26 cellular contexts compared by ENCODE assay signal in genomic region chr7:142228681-142229080, GRCh38. TPM values are rescaled to one million over a fixed set of nuclear protein-coding genes. Genes with fewer than 3 reads are reported as not detected.
A peak's percentile ranks its signal among the peaks of the same experiment; 100 is the strongest.
DNase-seq lines count a peak whose midpoint lies in the region; ATAC-seq, FAIRE-seq and TF ChIP-seq lines count a peak whose summit lies in the region.
"Had no signal": no experiment of that assay in that cellular context is flagged by ENCODE, and none has a peak within 500 bp of the region (broad histone marks: within the 10 kb centered on the region; RNA-seq: fewer than 3 reads in every experiment).

No MANE protein-coding gene starts in this region.

- H3K18ac ChIP-seq in mesendoderm (ENCODE audit: low read length): no peak overlapping the region

- no peaks in the 10 kb centered on the region for H3K9me3 ChIP-seq in K562 (replicated peaks; ENCODE audit: control insufficient read depth, insufficient read depth, low read depth, low read length)
- H3K9me3 ChIP-seq: A549; BE2C; BLaER1 treated with 17β-estradiol and CSF1 and Interleukin-3, amounts not matched to agents 10 nM and 100 nM; HAP-1 had no signal

- TF ChIP-seq CTCF in K562 (IDR thresholded peaks at IDR 0.05 in 2 of 3, conservative IDR thresholded peaks at IDR 0.05 in 1 of 3; ENCODE audit: insufficient read depth in 2 of 3, low read depth in 1 of 3, low read length in 3 of 3): no peak

- H2BK15ac ChIP-seq in mesendoderm (replicated peaks; ENCODE audit: low read depth): no peak overlapping the region

- H2AK5ac ChIP-seq in mesendoderm (ENCODE audit: low read length): no peak overlapping the region

- H2AFZ ChIP-seq in K562 (ENCODE audit: low read depth, low read length): no peak overlapping the region

- TF ChIP-seq POLR2A in K562 (conservative IDR thresholded peaks at IDR 0.05): no peak

- H3K9ac ChIP-seq in K562 (ENCODE audit: insufficient read depth in 1 of 2, low read depth in 2 of 2, low read length in 2 of 2) (no peak overlapping the region), mesendoderm (ENCODE audit: low read length) (no peak overlapping the region)
- H3K9ac ChIP-seq: BLaER1 treated with 17β-estradiol and CSF1 and Interleukin-3, amounts not matched to agents 10 nM and 100 nM had no signal

- H4K8ac ChIP-seq in mesendoderm (ENCODE audit: low read depth, low read length): no peak overlapping the region

- H3K36me3 ChIP-seq in K562 (ENCODE audit: control insufficient read depth, insufficient read depth, low read length) (no peaks in the 10 kb centered on the region), mesendoderm (ENCODE audit: control insufficient read depth, insufficient read depth, low read length) (no peaks in the 10 kb centered on the region)
- H3K36me3 ChIP-seq: BE2C; BLaER1 treated with 17β-estradiol and CSF1 and Interleukin-3, amounts not matched to agents 10 nM and 100 nM; HAP-1 had no signal

- intact Hi-C loops in K562 (cut with micrococcal nuclease): no loop called here

- H2BK5ac ChIP-seq in mesendoderm (ENCODE audit: low read length): no peak overlapping the region

- DNase-seq in NCI-H748 (lab: John Stamatoyannopoulos, UW; ENCODE audit: unreplicated experiment) (peak; percentile 11), NCI-H748 treated with DMSO at 0.1 percent for 48 hours (lab: John Stamatoyannopoulos, UW) (no peak), K562 (ENCODE audit: extremely low read depth in 1 of 4, low spot score in 3 of 4) (no peak), mesendoderm (peak; percentile 59), NCI-H345 (lab: John Stamatoyannopoulos, UW) (no peak)
- DNase-seq in stimulated activated CD4-positive, alpha-beta T cell treated with anti-CD3 and anti-CD28 coated beads, Interleukin-2, amount 100 ng/mL, for 24 hours: no peak
- DNase-seq: 8988T; ACHN; AML-193; BE2C; CD4-positive, alpha-beta T cell; CD8-positive, alpha-beta memory T cell; DMS 273 treated with DMSO at 0.1 percent for 48 hours; DMS79; EL; GDM1; GOT3; HFFc6 had no signal

- H3K27me3 ChIP-seq in K562 (ENCODE audit: control insufficient read depth in 2 of 2, insufficient read depth in 2 of 2, low read length in 2 of 2) (no peaks in the 10 kb centered on the region), mesendoderm (ENCODE audit: insufficient read depth, low read length, poor library complexity) (no peaks in the 10 kb centered on the region)
- H3K27me3 ChIP-seq: BE2C; BLaER1 treated with 17β-estradiol and CSF1 and Interleukin-3, amounts not matched to agents 10 nM and 100 nM had no signal

- no peak for TF ChIP-seq EP300 in K562 (IDR thresholded peaks at IDR 0.05; ENCODE audit: low read length)

- POLR2A ChIA-PET in K562 (lab: Yijun Ruan, JAX): no interaction called here

- no peak overlapping the region for H3K23ac ChIP-seq in mesendoderm (ENCODE audit: low read length)

- H3K79me1 ChIP-seq in mesendoderm (ENCODE audit: low read length): no peaks in the 10 kb centered on the region

- no peaks in the 10 kb centered on the region for H3K4me1 ChIP-seq in K562 (replicated peaks in 1 of 2; ENCODE audit: control insufficient read depth in 2 of 2, insufficient read depth in 2 of 2, low read length in 2 of 2)
- no peaks in the 10 kb centered on the region for H3K4me1 ChIP-seq in mesendoderm (ENCODE audit: control insufficient read depth, low read depth, low read length)
- H3K4me1 ChIP-seq: A549; BE2C; BLaER1 treated with 17β-estradiol and CSF1 and Interleukin-3, amounts not matched to agents 10 nM and 100 nM; HAP-1 had no signal

- no peak for TF ChIP-seq RAD21 in K562 (CRISPR knock-in tag; conservative IDR thresholded peaks at IDR 0.05 in 1 of 2, IDR thresholded peaks at IDR 0.05 in 1 of 2)

- H3K79me2 ChIP-seq in K562 (ENCODE audit: control insufficient read depth, insufficient read depth, low read length): no peaks in the 10 kb centered on the region
- no peaks in the 10 kb centered on the region for H3K79me2 ChIP-seq in mesendoderm (ENCODE audit: control insufficient read depth, insufficient read depth, low read length)

- no peak for ATAC-seq in K562
- ATAC-seq: A549, GM12878 had no signal

- H3K56ac ChIP-seq in mesendoderm (ENCODE audit: low read length): no peak overlapping the region

- no peak overlapping the region for H3K4me3 ChIP-seq in K562
- no peak overlapping the region for H3K4me3 ChIP-seq in mesendoderm (ENCODE audit: low read length)
- H3K4me3 ChIP-seq: A549; BLaER1 treated with 17β-estradiol and CSF1 and Interleukin-3, amounts not matched to agents 10 nM and 100 nM; GM12878; HAP-1 had no signal

- H3K4me2 ChIP-seq in K562 (ENCODE audit: insufficient read depth, low read length) (no peak overlapping the region), mesendoderm (ENCODE audit: low read length) (no peak overlapping the region)
- H3K4me2 ChIP-seq: A549; BLaER1 treated with 17β-estradiol and CSF1 and Interleukin-3, amounts not matched to agents 10 nM and 100 nM had no signal

- H4K5ac ChIP-seq in mesendoderm (ENCODE audit: low read length): no peak overlapping the region

- BruUV-seq in K562 (replicated peaks; lab: Mats Ljungman, UMichigan): no TSS peak

- no peak overlapping the region for H3K4ac ChIP-seq in mesendoderm (ENCODE audit: low read depth, low read length)

- no peaks in the 10 kb centered on the region for H3K9me1 ChIP-seq in K562 (ENCODE audit: control insufficient read depth, insufficient read depth, low read length)

- H3K27ac ChIP-seq in K562 (ENCODE audit: extremely low read depth, low read depth, low read length) (no peak overlapping the region), mesendoderm (ENCODE audit: low read depth, low read length) (no peak overlapping the region)
- H3K27ac ChIP-seq: A549; BLaER1 treated with 17β-estradiol and CSF1 and Interleukin-3, amounts not matched to agents 10 nM and 100 nM had no signal

- 0% methylated on average over 1 of the region's 1 CpG for WGBS in K562 (ENCODE audit: insufficient coverage, low coverage, missing lambda C conversion rate)
- no CpG with 5 or more reads among the region's 1 CpG for WGBS in mesendoderm (ENCODE audit: extremely low coverage, insufficient coverage, low lambda C conversion rate)

- FAIRE-seq in K562 (lab: Jason Lieb, UNC): no peak
- FAIRE-seq: A549, D721Med, GM12878, GM19239, H54 had no signal

- in situ Hi-C loops in K562 (cut with MboI): no loop called here

- CTCF ChIA-PET in K562 (lab: Yijun Ruan, JAX; ENCODE audit: low intra/inter-chr PET ratio): no interaction called here

- H4K20me1 ChIP-seq in K562 (replicated peaks; ENCODE audit: control insufficient read depth, insufficient read depth, low read length): no peaks in the 10 kb centered on the region
- H4K20me1 ChIP-seq: BLaER1 treated with 17β-estradiol and CSF1 and Interleukin-3, amounts not matched to agents 10 nM and 100 nM had no signal

- no peak overlapping the region for H2BK120ac ChIP-seq in mesendoderm (ENCODE audit: low read depth, low read length)

TF ChIP-seq in K562, 482 proteins besides CTCF, POLR2A, EP300 and RAD21:
- TF ChIP-seq RFX1 (IDR thresholded peaks at IDR 0.05) (peak; percentile 48), ZNF175 (CRISPR knock-in tag; IDR thresholded peaks at IDR 0.05; ENCODE audit: low read depth) (no peak)
TF ChIP-seq in K562: peak in this region for 1.

RNA-seq across cellular contexts. Expression of gene PRSS58, which starts 29.2 kb away (rescaled TPM):
- total RNA-seq in K562 (2011; cell fraction: chromatin; rRNA removed; ENCODE audit: low replicate concordance): not detected in 2 replicates
- total RNA-seq in K562 (2011; cell fraction: nucleolus; rRNA removed): not detected in 2 replicates
- total RNA-seq in K562 (2011; cell fraction: nucleoplasm; rRNA removed): not detected in 2 replicates
- total RNA-seq in K562 (2014; rRNA removed) (not detected in 2 replicates), K562 (2014; rRNA removed; fragmentation: Illumina TruSeq; extraction: Trizol) (not detected in 2 replicates), K562 (2015; rRNA removed; fragmentation: Illumina TruSeq; extraction: Trizol) (not detected in 2 replicates), K562 (2021) (not detected in 2 replicates)
- polyA plus RNA-seq in K562 (2011; rRNA removed) (not detected in 2 replicates), K562 (2014; fragmentation: Illumina TruSeq; extraction: Trizol) (not detected in 2 replicates), K562 (2014; fragmentation: Nextera tagmentation; extraction: Ambion mirVana) (not detected), K562 (2014; rRNA removed) (not detected in 2 replicates)
- not detected in 2 replicates for polyA plus RNA-seq in K562 (2011; cell fraction: cytosol; rRNA removed)
- not detected in 2 replicates for polyA plus RNA-seq in K562 (2011; cell fraction: nucleus; rRNA removed)
- not detected in 2 replicates for polyA plus RNA-seq in K562 (2012)
- polyA minus RNA-seq in K562 (2011; rRNA and poly(A)+ RNA removed): not detected in 2 replicates
- polyA minus RNA-seq in K562 (2011; cell fraction: cytosol; rRNA and poly(A)+ RNA removed): not detected in 2 replicates
- not detected in 2 replicates for polyA minus RNA-seq in K562 (2011; cell fraction: nucleus; rRNA and poly(A)+ RNA removed)
- not detected for polyA plus RNA-seq in mesendoderm (2013, experiment 1 of 2)
- polyA plus RNA-seq in mesendoderm (2013, experiment 2 of 2): not detected
- total RNA-seq: CD4-positive, alpha-beta T cell; CD8-positive, alpha-beta memory T cell; GM12878; HFFc6 had no signal
- polyA plus RNA-seq: A549; CD14-positive monocyte; CD8-positive, alpha-beta memory T cell; GM12878 had no signal

Comparison
In these comparisons a context has a peak if more than half of its experiments do, and no peak if none do; other contexts are left out.
1. DNase-seq: peak in NCI-H748 (single experiment) and mesendoderm (single experiment); none in NCI-H748 treated with DMSO at 0.1 percent for 48 hours (single experiment), K562 (0 of 4), stimulated activated CD4-positive, alpha-beta T cell treated with anti-CD3 and anti-CD28 coated beads, Interleukin-2, amount 100 ng/mL, for 24 hours (0 of 2) and NCI-H345 (single experiment).